Comparison of ENCODE assay signal across 13 cellular contexts in the genomic region with DNA sequence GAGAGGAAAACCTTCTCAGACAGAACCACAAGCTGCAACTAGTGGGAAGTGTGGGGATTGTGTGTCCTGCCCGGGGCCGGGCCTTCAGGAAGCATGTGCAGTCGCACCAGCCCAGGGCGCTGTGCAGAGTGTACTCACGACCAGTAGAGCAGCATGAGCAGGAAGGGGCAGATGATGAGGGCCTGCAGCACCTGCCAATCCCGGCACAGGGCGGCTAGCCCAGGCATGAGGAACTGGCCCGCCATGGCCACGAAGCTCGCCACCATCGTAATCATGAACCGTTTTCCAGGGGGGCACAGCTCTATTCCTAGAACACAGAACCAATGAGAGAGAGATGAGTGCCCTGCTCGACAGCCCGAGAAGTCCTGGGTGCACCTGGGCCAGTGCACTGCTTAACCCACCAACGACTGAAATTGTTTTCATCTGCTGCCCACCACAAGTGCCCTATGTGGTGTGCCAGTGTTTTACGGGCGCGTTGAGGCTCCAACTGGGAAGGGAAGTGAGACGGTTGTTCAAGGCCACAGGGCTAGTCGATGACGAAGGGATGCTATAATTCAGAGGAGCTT.
A peak's percentile ranks its signal among the peaks of the same experiment; 100 is the strongest.
DNase-seq lines count a peak whose midpoint lies in the region; ATAC-seq and TF ChIP-seq lines count a peak whose summit lies in the region.
"Had no signal": no experiment of that assay in that cellular context is flagged by ENCODE, and none has a peak within 500 bp of the region (broad histone marks: within the 10 kb centered on the region; RNA-seq: fewer than 3 reads in every experiment).

No MANE protein-coding gene starts in this region.

- H3K36me3 ChIP-seq in SJSA1, result no peaks in the 10 kb centered on the region
- peaks cover 0 to 9% (median 7%) of the 10 kb centered on the region in 4 donors for H3K36me3 ChIP-seq in stomach
- H3K36me3 ChIP-seq: ovary had no signal

- intact Hi-C loops in stomach (cut with DNase I; ENCODE audit: low total_unique reads), result no loop called here

- ATAC-seq in GM18909 (IDR thresholded peaks at IDR 0.05; ENCODE audit: poor library complexity, unreplicated experiment) (no peak), GM19035 (IDR thresholded peaks at IDR 0.05; ENCODE audit: unreplicated experiment) (no peak)

- H3K4me3 ChIP-seq in SJSA1 (no peak overlapping the region), stomach (no peak overlapping the region)
- H3K4me3 ChIP-seq: GM12878, ovary had no signal

- H3K4me1 ChIP-seq in SJSA1 (replicated peaks) (peaks cover 44% of the 10 kb centered on the region), stomach (peaks cover 12 to 32% (median 24%) of the 10 kb centered on the region in 4 donors)

- no peaks in the 10 kb centered on the region for H3K27me3 ChIP-seq in SJSA1 (replicated peaks)
- no peaks in the 10 kb centered on the region for H3K27me3 ChIP-seq in stomach
- H3K27me3 ChIP-seq: ovary had no signal

- 78 to 94% (median 90%) methylated on average over 18 to 21 of the region's 21 CpGs for WGBS in stomach, 5 donors

- no peak for TF ChIP-seq CTCF in stomach (IDR thresholded peaks at IDR 0.05)

- no peak for TF ChIP-seq POLR2A in stomach (IDR thresholded peaks at IDR 0.05)

- DNase-seq in SJSA1 (ENCODE audit: low read depth in 1 of 2, low spot score in 2 of 2) (peak in 1 of 2 experiments; percentile 15), dermis microvascular lymphatic vessel endothelial cell (ENCODE audit: low read depth in 2 of 2) (peak; percentile 32 to 55), mesenteric fat pad (ENCODE audit: low spot score) (peak; percentile 88), stomach (no peak), GM19240 (ENCODE audit: insufficient read length, low spot score) (no peak), HPDE6-E6E7 (ENCODE audit: extremely low spot score) (no peak)
- DNase-seq: activated B cell treated with CpG ODN at 0.5 μM for 24 hours, NCI-H1105, NCI-H2227 treated with DMSO at 0.1 percent for 48 hours, ovary had no signal

- TF ChIP-seq EP300 in stomach (IDR thresholded peaks at IDR 0.05), result no peak

- H3K27ac ChIP-seq in SJSA1 (peak overlapping the region; percentile 91), stomach (peak overlapping the region in 4 of 5 donors; percentile 34 to 60 (median 51))
- H3K27ac ChIP-seq: ovary had no signal

- H3K9me3 ChIP-seq in SJSA1 (replicated peaks) (no peaks in the 10 kb centered on the region), stomach (no peaks in the 10 kb centered on the region)
- H3K9me3 ChIP-seq: ovary had no signal

Comparison
In these comparisons a context has a peak if more than half of its experiments do, and no peak if none do; other contexts are left out.
1. DNase-seq: peak in dermis microvascular lymphatic vessel endothelial cell (2 of 2) and mesenteric fat pad (single experiment); none in stomach (single experiment), GM19240 (single experiment) and HPDE6-E6E7 (single experiment).